In the genomic region with DNA sequence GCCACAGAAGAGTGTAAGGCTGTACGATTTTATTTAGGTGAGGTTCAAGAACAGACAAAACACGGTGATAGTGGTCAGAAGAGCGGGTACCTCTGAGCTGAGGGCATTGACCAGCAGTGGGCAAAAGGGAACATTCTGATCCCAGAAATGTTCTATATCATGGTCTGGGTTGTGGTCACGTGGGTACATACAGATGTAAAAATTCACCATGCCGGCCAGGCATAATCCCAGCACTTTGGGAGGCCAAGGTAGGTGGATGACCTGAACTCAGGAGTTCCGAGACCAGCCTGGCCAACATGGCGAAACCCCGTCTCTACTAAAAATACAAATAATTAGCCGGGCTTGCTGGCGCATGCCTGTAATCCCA, we compare ENCODE assay signal across 1 cellular context.
TF ChIP-seq lines count a peak whose summit lies in the region.

No MANE protein-coding gene starts in this region.

TF ChIP-seq in HCT116, 20 proteins besides CTCF, POLR2A, EP300 and RAD21 (continued from another document):
- TF ChIP-seq TCF7L2 (IDR thresholded peaks at IDR 0.05; ENCODE audit: borderline replicate concordance, extremely low read depth, insufficient read depth, insufficient read length) (no peak), ZFX (IDR thresholded peaks at IDR 0.05) (no peak), ZBTB33 (IDR thresholded peaks at IDR 0.05; ENCODE audit: extremely low read depth, insufficient replicate concordance, low read length) (no peak), CEBPB (IDR thresholded peaks at IDR 0.05; ENCODE audit: low read depth) (no peak)
